ENCODE assay signal across 1 cellular context in the genomic region with DNA sequence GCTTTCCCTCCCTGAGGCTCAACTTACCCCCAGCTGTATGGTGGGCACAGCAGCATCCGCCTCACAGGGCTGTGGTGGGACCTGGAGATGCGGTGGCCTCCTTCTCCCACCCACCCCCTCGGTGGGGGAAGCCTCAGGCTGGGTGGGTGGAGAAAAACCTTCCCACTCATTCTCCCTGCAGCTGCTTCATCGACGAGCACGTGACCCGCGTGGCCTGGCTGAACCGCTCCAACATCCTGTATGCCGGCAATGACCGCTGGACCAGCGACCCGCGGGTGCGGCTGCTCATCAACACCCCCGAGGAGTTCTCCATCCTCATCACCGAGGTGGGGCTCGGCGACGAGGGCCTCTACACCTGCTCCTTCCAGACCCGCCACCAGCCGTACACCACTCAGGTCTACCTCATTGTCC.
TF ChIP-seq lines count a peak whose summit lies in the region.

No MANE protein-coding gene starts in this region.

TF ChIP-seq in K562, 482 proteins besides CTCF, POLR2A, EP300 and RAD21 (continued from another document):
- TF ChIP-seq, protein P1, sequence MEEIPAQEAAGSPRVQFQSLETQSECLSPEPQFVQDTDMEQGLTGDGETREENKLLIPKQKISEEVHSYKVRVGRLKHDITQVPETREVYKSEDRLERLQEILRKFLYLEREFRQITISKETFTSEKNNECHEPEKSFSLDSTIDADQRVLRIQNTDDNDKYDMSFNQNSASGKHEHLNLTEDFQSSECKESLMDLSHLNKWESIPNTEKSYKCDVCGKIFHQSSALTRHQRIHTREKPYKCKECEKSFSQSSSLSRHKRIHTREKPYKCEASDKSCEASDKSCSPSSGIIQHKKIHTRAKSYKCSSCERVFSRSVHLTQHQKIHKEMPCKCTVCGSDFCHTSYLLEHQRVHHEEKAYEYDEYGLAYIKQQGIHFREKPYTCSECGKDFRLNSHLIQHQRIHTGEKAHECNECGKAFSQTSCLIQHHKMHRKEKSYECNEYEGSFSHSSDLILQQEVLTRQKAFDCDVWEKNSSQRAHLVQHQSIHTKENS (CRISPR knock-in tag; IDR thresholded peaks at IDR 0.05), result no peak
- TF ChIP-seq SP1 (CRISPR knock-in tag; IDR thresholded peaks at IDR 0.05), result no peak
- no peak for TF ChIP-seq CAMTA2 (CRISPR knock-in tag; conservative IDR thresholded peaks at IDR 0.05)
- TF ChIP-seq BHLHE40 (IDR thresholded peaks at IDR 0.05; ENCODE audit: low read length), result 0 out of 2 replicates have a peak, but pooled peaks have one; percentile 18
- TF ChIP-seq, protein P2, sequence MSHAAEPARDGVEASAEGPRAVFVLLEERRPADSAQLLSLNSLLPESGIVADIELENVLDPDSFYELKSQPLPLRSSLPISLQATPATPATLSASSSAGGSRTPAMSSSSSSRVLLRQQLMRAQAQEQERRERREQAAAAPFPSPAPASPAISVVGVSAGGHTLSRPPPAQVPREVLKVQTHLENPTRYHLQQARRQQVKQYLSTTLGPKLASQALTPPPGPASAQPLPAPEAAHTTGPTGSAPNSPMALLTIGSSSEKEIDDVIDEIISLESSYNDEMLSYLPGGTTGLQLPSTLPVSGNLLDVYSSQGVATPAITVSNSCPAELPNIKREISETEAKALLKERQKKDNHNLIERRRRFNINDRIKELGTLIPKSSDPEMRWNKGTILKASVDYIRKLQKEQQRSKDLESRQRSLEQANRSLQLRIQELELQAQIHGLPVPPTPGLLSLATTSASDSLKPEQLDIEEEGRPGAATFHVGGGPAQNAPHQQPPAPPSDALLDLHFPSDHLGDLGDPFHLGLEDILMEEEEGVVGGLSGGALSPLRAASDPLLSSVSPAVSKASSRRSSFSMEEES (CRISPR knock-in tag; IDR thresholded peaks at IDR 0.05), result peak; percentile 66
- TF ChIP-seq ETS2 (tag; IDR thresholded peaks at IDR 0.05; ENCODE audit: borderline replicate concordance, poor library complexity, severe bottlenecking), result no peak
- no peak for TF ChIP-seq NCOA2 (IDR thresholded peaks at IDR 0.05; ENCODE audit: partially characterized antibody in 2 of 2)
- no peak for TF ChIP-seq ZNF589 (CRISPR knock-in tag; IDR thresholded peaks at IDR 0.05; ENCODE audit: low read depth)
- TF ChIP-seq MBD2 (IDR thresholded peaks at IDR 0.05; ENCODE audit: borderline replicate concordance, low read depth), result no peak
- TF ChIP-seq ZBTB17 (CRISPR knock-in tag; IDR thresholded peaks at IDR 0.05), result no peak
- TF ChIP-seq SMARCE1 (IDR thresholded peaks at IDR 0.05), result no peak
- no peak for TF ChIP-seq DACH1 (IDR thresholded peaks at IDR 0.05; ENCODE audit: partially characterized antibody)
- no peak for TF ChIP-seq THRAP3 (IDR thresholded peaks at IDR 0.05; ENCODE audit: borderline replicate concordance)
- no peak for TF ChIP-seq ELF2 (CRISPR knock-in tag; IDR thresholded peaks at IDR 0.05)
- no peak for TF ChIP-seq E2F3 (CRISPR knock-in tag; IDR thresholded peaks at IDR 0.05)
- TF ChIP-seq, protein P3, sequence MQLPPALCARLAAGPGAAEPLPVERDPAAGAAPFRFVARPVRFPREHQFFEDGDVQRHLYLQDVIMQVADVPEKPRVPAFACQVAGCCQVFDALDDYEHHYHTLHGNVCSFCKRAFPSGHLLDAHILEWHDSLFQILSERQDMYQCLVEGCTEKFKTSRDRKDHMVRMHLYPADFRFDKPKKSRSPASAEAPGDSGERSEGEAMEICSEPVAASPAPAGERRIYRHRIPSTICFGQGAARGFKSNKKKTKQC (CRISPR knock-in tag; IDR thresholded peaks at IDR 0.05), result no peak
- TF ChIP-seq, protein P4, sequence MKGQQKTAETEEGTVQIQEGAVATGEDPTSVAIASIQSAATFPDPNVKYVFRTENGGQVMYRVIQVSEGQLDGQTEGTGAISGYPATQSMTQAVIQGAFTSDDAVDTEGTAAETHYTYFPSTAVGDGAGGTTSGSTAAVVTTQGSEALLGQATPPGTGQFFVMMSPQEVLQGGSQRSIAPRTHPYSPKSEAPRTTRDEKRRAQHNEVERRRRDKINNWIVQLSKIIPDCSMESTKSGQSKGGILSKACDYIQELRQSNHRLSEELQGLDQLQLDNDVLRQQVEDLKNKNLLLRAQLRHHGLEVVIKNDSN (CRISPR knock-in tag; IDR thresholded peaks at IDR 0.05), result peak; percentile 66
- TF ChIP-seq MAFF (IDR thresholded peaks at IDR 0.05; ENCODE audit: low read length), result no peak
- peak; percentile 27; the same call in 1 of the 2 replicates for TF ChIP-seq RAD51 (IDR thresholded peaks at IDR 0.05; ENCODE audit: borderline replicate concordance, low read depth)
- TF ChIP-seq, protein P5, sequence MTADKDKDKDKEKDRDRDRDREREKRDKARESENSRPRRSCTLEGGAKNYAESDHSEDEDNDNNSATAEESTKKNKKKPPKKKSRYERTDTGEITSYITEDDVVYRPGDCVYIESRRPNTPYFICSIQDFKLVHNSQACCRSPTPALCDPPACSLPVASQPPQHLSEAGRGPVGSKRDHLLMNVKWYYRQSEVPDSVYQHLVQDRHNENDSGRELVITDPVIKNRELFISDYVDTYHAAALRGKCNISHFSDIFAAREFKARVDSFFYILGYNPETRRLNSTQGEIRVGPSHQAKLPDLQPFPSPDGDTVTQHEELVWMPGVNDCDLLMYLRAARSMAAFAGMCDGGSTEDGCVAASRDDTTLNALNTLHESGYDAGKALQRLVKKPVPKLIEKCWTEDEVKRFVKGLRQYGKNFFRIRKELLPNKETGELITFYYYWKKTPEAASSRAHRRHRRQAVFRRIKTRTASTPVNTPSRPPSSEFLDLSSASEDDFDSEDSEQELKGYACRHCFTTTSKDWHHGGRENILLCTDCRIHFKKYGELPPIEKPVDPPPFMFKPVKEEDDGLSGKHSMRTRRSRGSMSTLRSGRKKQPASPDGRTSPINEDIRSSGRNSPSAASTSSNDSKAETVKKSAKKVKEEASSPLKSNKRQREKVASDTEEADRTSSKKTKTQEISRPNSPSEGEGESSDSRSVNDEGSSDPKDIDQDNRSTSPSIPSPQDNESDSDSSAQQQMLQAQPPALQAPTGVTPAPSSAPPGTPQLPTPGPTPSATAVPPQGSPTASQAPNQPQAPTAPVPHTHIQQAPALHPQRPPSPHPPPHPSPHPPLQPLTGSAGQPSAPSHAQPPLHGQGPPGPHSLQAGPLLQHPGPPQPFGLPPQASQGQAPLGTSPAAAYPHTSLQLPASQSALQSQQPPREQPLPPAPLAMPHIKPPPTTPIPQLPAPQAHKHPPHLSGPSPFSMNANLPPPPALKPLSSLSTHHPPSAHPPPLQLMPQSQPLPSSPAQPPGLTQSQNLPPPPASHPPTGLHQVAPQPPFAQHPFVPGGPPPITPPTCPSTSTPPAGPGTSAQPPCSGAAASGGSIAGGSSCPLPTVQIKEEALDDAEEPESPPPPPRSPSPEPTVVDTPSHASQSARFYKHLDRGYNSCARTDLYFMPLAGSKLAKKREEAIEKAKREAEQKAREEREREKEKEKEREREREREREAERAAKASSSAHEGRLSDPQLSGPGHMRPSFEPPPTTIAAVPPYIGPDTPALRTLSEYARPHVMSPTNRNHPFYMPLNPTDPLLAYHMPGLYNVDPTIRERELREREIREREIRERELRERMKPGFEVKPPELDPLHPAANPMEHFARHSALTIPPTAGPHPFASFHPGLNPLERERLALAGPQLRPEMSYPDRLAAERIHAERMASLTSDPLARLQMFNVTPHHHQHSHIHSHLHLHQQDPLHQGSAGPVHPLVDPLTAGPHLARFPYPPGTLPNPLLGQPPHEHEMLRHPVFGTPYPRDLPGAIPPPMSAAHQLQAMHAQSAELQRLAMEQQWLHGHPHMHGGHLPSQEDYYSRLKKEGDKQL (CRISPR knock-in tag; IDR thresholded peaks at IDR 0.05; ENCODE audit: borderline replicate concordance), result no peak
- TF ChIP-seq, protein P6, sequence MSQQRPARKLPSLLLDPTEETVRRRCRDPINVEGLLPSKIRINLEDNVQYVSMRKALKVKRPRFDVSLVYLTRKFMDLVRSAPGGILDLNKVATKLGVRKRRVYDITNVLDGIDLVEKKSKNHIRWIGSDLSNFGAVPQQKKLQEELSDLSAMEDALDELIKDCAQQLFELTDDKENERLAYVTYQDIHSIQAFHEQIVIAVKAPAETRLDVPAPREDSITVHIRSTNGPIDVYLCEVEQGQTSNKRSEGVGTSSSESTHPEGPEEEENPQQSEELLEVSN (IDR thresholded peaks at IDR 0.05; ENCODE audit: borderline replicate concordance in 1 of 2, extremely low read depth in 1 of 2, insufficient read depth in 1 of 2, insufficient read length in 1 of 2, low read depth in 1 of 2, low read length in 1 of 2, poor library complexity in 1 of 2, severe bottlenecking in 1 of 2), result peak in 1 of 2 experiments; percentile 11
- no peak for TF ChIP-seq HDAC3 (IDR thresholded peaks at IDR 0.05; ENCODE audit: borderline replicate concordance, partially characterized antibody)
- no peak for TF ChIP-seq SMAD2 (IDR thresholded peaks at IDR 0.05; ENCODE audit: low read depth, low read length)
- TF ChIP-seq L3MBTL2 (IDR thresholded peaks at IDR 0.05), result no peak
- TF ChIP-seq ZNF780A (CRISPR knock-in tag; IDR thresholded peaks at IDR 0.05), result no peak
- no peak for TF ChIP-seq YY1 (IDR thresholded peaks at IDR 0.05; ENCODE audit: borderline replicate concordance in 1 of 3, control insufficient read depth in 1 of 3, extremely low read depth in 1 of 3, insufficient read depth in 3 of 3, insufficient read length in 1 of 3, insufficient replicate concordance in 2 of 3, low read depth in 1 of 3, low read length in 2 of 3)
- TF ChIP-seq MCM5 (IDR thresholded peaks at IDR 0.05; ENCODE audit: low read depth), result no peak
- TF ChIP-seq, protein P7, sequence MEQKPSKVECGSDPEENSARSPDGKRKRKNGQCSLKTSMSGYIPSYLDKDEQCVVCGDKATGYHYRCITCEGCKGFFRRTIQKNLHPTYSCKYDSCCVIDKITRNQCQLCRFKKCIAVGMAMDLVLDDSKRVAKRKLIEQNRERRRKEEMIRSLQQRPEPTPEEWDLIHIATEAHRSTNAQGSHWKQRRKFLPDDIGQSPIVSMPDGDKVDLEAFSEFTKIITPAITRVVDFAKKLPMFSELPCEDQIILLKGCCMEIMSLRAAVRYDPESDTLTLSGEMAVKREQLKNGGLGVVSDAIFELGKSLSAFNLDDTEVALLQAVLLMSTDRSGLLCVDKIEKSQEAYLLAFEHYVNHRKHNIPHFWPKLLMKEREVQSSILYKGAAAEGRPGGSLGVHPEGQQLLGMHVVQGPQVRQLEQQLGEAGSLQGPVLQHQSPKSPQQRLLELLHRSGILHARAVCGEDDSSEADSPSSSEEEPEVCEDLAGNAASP (IDR thresholded peaks at IDR 0.05), result no peak
- TF ChIP-seq, protein P8, sequence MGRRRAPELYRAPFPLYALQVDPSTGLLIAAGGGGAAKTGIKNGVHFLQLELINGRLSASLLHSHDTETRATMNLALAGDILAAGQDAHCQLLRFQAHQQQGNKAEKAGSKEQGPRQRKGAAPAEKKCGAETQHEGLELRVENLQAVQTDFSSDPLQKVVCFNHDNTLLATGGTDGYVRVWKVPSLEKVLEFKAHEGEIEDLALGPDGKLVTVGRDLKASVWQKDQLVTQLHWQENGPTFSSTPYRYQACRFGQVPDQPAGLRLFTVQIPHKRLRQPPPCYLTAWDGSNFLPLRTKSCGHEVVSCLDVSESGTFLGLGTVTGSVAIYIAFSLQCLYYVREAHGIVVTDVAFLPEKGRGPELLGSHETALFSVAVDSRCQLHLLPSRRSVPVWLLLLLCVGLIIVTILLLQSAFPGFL (CRISPR knock-in tag; IDR thresholded peaks at IDR 0.05), result no peak
- no peak for TF ChIP-seq SAFB (IDR thresholded peaks at IDR 0.05; ENCODE audit: borderline replicate concordance, low read depth, low read length)
- TF ChIP-seq, protein P9, sequence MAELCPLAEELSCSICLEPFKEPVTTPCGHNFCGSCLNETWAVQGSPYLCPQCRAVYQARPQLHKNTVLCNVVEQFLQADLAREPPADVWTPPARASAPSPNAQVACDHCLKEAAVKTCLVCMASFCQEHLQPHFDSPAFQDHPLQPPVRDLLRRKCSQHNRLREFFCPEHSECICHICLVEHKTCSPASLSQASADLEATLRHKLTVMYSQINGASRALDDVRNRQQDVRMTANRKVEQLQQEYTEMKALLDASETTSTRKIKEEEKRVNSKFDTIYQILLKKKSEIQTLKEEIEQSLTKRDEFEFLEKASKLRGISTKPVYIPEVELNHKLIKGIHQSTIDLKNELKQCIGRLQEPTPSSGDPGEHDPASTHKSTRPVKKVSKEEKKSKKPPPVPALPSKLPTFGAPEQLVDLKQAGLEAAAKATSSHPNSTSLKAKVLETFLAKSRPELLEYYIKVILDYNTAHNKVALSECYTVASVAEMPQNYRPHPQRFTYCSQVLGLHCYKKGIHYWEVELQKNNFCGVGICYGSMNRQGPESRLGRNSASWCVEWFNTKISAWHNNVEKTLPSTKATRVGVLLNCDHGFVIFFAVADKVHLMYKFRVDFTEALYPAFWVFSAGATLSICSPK (IDR thresholded peaks at IDR 0.05; ENCODE audit: borderline replicate concordance), result no peak
- no peak for TF ChIP-seq GATA2 (CRISPR knock-in tag; IDR thresholded peaks at IDR 0.05)
- TF ChIP-seq, protein P10, sequence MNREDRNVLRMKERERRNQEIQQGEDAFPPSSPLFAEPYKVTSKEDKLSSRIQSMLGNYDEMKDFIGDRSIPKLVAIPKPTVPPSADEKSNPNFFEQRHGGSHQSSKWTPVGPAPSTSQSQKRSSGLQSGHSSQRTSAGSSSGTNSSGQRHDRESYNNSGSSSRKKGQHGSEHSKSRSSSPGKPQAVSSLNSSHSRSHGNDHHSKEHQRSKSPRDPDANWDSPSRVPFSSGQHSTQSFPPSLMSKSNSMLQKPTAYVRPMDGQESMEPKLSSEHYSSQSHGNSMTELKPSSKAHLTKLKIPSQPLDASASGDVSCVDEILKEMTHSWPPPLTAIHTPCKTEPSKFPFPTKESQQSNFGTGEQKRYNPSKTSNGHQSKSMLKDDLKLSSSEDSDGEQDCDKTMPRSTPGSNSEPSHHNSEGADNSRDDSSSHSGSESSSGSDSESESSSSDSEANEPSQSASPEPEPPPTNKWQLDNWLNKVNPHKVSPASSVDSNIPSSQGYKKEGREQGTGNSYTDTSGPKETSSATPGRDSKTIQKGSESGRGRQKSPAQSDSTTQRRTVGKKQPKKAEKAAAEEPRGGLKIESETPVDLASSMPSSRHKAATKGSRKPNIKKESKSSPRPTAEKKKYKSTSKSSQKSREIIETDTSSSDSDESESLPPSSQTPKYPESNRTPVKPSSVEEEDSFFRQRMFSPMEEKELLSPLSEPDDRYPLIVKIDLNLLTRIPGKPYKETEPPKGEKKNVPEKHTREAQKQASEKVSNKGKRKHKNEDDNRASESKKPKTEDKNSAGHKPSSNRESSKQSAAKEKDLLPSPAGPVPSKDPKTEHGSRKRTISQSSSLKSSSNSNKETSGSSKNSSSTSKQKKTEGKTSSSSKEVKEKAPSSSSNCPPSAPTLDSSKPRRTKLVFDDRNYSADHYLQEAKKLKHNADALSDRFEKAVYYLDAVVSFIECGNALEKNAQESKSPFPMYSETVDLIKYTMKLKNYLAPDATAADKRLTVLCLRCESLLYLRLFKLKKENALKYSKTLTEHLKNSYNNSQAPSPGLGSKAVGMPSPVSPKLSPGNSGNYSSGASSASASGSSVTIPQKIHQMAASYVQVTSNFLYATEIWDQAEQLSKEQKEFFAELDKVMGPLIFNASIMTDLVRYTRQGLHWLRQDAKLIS (CRISPR knock-in tag; IDR thresholded peaks at IDR 0.05), result no peak
- TF ChIP-seq, protein P11, sequence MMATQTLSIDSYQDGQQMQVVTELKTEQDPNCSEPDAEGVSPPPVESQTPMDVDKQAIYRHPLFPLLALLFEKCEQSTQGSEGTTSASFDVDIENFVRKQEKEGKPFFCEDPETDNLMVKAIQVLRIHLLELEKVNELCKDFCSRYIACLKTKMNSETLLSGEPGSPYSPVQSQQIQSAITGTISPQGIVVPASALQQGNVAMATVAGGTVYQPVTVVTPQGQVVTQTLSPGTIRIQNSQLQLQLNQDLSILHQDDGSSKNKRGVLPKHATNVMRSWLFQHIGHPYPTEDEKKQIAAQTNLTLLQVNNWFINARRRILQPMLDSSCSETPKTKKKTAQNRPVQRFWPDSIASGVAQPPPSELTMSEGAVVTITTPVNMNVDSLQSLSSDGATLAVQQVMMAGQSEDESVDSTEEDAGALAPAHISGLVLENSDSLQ (IDR thresholded peaks at IDR 0.05), result no peak
- TF ChIP-seq ESRRA (IDR thresholded peaks at IDR 0.05; ENCODE audit: borderline replicate concordance, low read depth), result no peak
